ENCODE assay signal across 23 cellular contexts in the genomic region with DNA sequence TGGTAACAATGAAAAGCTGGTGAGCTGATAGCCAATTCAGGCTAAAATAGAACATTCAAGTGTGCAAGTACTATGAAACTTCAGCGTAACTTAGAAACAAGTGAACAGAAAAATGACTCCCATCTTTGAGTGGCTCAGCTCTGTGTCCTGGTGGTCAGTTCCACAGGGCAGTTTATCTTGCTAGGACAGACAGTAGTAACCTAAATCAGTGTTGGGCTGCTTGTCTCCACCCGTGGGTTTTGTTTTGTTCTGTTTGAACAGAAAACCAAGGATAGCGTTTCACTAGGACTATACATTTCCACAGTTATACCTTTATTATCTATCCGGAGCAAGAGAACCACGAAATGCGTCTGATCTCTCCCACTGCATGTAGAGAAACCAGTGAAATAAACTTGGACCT.
A peak's percentile ranks its signal among the peaks of the same experiment; 100 is the strongest.
DNase-seq lines count a peak whose midpoint lies in the region; ATAC-seq and TF ChIP-seq lines count a peak whose summit lies in the region.
"Had no signal": no experiment of that assay in that cellular context is flagged by ENCODE, and none has a peak within 500 bp of the region (broad histone marks: within the 10 kb centered on the region; RNA-seq: fewer than 3 reads in every experiment).

No MANE protein-coding gene starts in this region.

- no peak for ATAC-seq in Right ventricle myocardium inferior
- ATAC-seq in HG03442 (IDR thresholded peaks at IDR 0.05; ENCODE audit: unreplicated experiment) = no peak
- ATAC-seq: GM12878 had no signal

- H3K4me2 ChIP-seq in BLaER1 (peak overlapping the region; percentile 51), Loucy (ENCODE audit: low read depth, low read length, poor library complexity, severe bottlenecking) (peak overlapping the region; percentile 54)

- peak overlapping the region; percentile 7 for H3K27ac Mint-ChIP-seq in nephron progenitor cell
- H3K27ac Mint-ChIP-seq: CD14-positive monocyte; CD4-positive, CD25-positive, alpha-beta regulatory T cell; CD8-positive, alpha-beta memory T cell had no signal

- H3K36me3 Mint-ChIP-seq in nephron progenitor cell (ENCODE audit: low read depth) = no peaks in the 10 kb centered on the region
- H3K36me3 Mint-ChIP-seq: CD14-positive monocyte; CD4-positive, alpha-beta memory T cell; CD4-positive, CD25-positive, alpha-beta regulatory T cell; CD8-positive, alpha-beta memory T cell had no signal

- peak overlapping the region; percentile 21 for H2AFZ ChIP-seq in Loucy (ENCODE audit: low read length)

- H3F3A ChIP-seq in Loucy (ENCODE audit: low read depth) = no peaks in the 10 kb centered on the region; the same call in 1 of the 2 replicates

- H3K27me3 ChIP-seq in BLaER1 (no peaks in the 10 kb centered on the region), Loucy (ENCODE audit: insufficient read depth, low read length, poor library complexity, severe bottlenecking) (no peaks in the 10 kb centered on the region)

- no peaks in the 10 kb centered on the region for H3K9me3 Mint-ChIP-seq in nephron progenitor cell

- H3K4me3 ChIP-seq in BLaER1 = no peak overlapping the region
- H3K4me3 ChIP-seq in Loucy (ENCODE audit: low read length, poor library complexity, severe bottlenecking) = no peak overlapping the region
- H3K4me3 ChIP-seq: GM12878 had no signal

- H3K4me3 Mint-ChIP-seq in nephron progenitor cell = no peak overlapping the region
- H3K4me3 Mint-ChIP-seq: CD14-positive monocyte; CD4-positive, alpha-beta memory T cell; CD4-positive, CD25-positive, alpha-beta regulatory T cell; CD8-positive, alpha-beta memory T cell had no signal

- H3K9me3 ChIP-seq in BLaER1 (no peaks in the 10 kb centered on the region), Loucy (ENCODE audit: insufficient read depth, low read depth, low read length) (no peaks in the 10 kb centered on the region)

- no peaks in the 10 kb centered on the region for H3K9me2 ChIP-seq in Loucy (replicated peaks; ENCODE audit: low read depth, low read length)

- H3K27me3 Mint-ChIP-seq in nephron progenitor cell (ENCODE audit: low read depth, poor library complexity) = peaks cover 5% of the 10 kb centered on the region

- no peaks in the 10 kb centered on the region for H4K20me1 ChIP-seq in BLaER1
- H4K20me1 ChIP-seq in Loucy (ENCODE audit: insufficient read depth, low read length, poor library complexity, severe bottlenecking) = no peaks in the 10 kb centered on the region

- peak; percentile 27 for DNase-seq in OCI-M2 (lab: John Stamatoyannopoulos, UW; ENCODE audit: unreplicated experiment)
- no peak for DNase-seq in nephron progenitor cell
- DNase-seq in Right ventricle myocardium inferior (ENCODE audit: missing footprints) = no peak
- DNase-seq in NCI-H1092 (lab: John Stamatoyannopoulos, UW) = no peak
- DNase-seq: 8988T; ACHN; C1 segment of cervical spinal cord; CD4-positive, alpha-beta memory T cell; CD4-positive, CD25-positive, alpha-beta regulatory T cell; CD8-positive, alpha-beta memory T cell; COR-L47; DMS 273 treated with DMSO at 0.1 percent for 48 hours; DMS153; DMS53; DMS79; DND-41; EL; GDM1 had no signal

- H3K9ac ChIP-seq in BLaER1 (no peak overlapping the region), Loucy (ENCODE audit: low read depth, low read length, poor library complexity, severe bottlenecking) (no peak overlapping the region)

- H3K27ac ChIP-seq in BLaER1 = no peak overlapping the region

- H3K4me1 Mint-ChIP-seq in nephron progenitor cell = peaks cover 82% of the 10 kb centered on the region
- H3K4me1 Mint-ChIP-seq: CD4-positive, alpha-beta memory T cell; CD4-positive, CD25-positive, alpha-beta regulatory T cell; CD8-positive, alpha-beta memory T cell had no signal

- no peaks in the 10 kb centered on the region for H3K79me2 ChIP-seq in Loucy (ENCODE audit: insufficient read depth, low read length)

- H3K36me3 ChIP-seq in BLaER1 (no peaks in the 10 kb centered on the region), Loucy (ENCODE audit: insufficient read depth, low read length) (no peaks in the 10 kb centered on the region)

- TF ChIP-seq CTCF in Loucy (conservative IDR thresholded peaks at IDR 0.05; ENCODE audit: low read length) (no peak), nephron progenitor cell (IDR thresholded peaks at IDR 0.05) (no peak)

- intact Hi-C loops in Right ventricle myocardium inferior (cut with DNase I) = no loop called here

- peaks cover 25% of the 10 kb centered on the region for H3K4me1 ChIP-seq in BLaER1
- H3K4me1 ChIP-seq in Loucy (ENCODE audit: insufficient read depth, low read length, poor library complexity, severe bottlenecking) = peaks cover 46% of the 10 kb centered on the region
